Comparison of ENCODE assay signal across 11 cellular contexts in genomic region chr3:78754066-78754743, GRCh38.
DNase-seq lines count a peak whose midpoint lies in the region; ATAC-seq, FAIRE-seq and TF ChIP-seq lines count a peak whose summit lies in the region.
"Had no signal": no experiment of that assay in that cellular context is flagged by ENCODE, and none has a peak within 500 bp of the region (broad histone marks: within the 10 kb centered on the region; RNA-seq: fewer than 3 reads in every experiment).

No MANE protein-coding gene starts in this region.

- H3K9me3 ChIP-seq in A549: no peaks in the 10 kb centered on the region
- H3K9me3 ChIP-seq in HEK293 (ENCODE audit: control insufficient read depth, insufficient read depth, low read depth, low read length): no peaks in the 10 kb centered on the region
- no peaks in the 10 kb centered on the region for H3K9me3 ChIP-seq in CD8-positive, alpha-beta T cell (ENCODE audit: low read length)
- H3K9me3 ChIP-seq: testis had no signal

- peak overlapping the region; percentile 22; the same call in 1 of the 3 replicates for H3K4me2 ChIP-seq in A549
- H3K4me2 ChIP-seq: BLaER1 treated with 17β-estradiol and CSF1 and Interleukin-3, amounts not matched to agents 10 nM and 100 nM had no signal

- H3K36me3 ChIP-seq in HEK293 (ENCODE audit: control insufficient read depth in 2 of 2, insufficient read depth in 1 of 2, low read length in 2 of 2): no peaks in the 10 kb centered on the region
- no peaks in the 10 kb centered on the region for H3K36me3 ChIP-seq in CD8-positive, alpha-beta T cell (ENCODE audit: insufficient read depth, low read length)

- H3K27me3 ChIP-seq in CD8-positive, alpha-beta T cell (ENCODE audit: insufficient read depth, low read length): no peaks in the 10 kb centered on the region
- H3K27me3 ChIP-seq: BLaER1 treated with 17β-estradiol and CSF1 and Interleukin-3, amounts not matched to agents 10 nM and 100 nM; testis had no signal

- CTCF ChIA-PET in A549 (lab: Yijun Ruan, JAX): interaction anchor here (1.3 kb wide), 1 partner anchor 13 kb away, joined by 3 read pairs; no protein-coding TSS in a partner anchor
- CTCF ChIA-PET in HEK293 (lab: Yijun Ruan, JAX): no interaction called here
- CTCF ChIA-PET in CD8-positive, alpha-beta T cell (lab: Charles Lee): no interaction called here

- no peaks in the 10 kb centered on the region for H3K4me1 Mint-ChIP-seq in CD8-positive, alpha-beta T cell (ENCODE audit: low read depth)

- 51% methylated on average over 3 of the region's 3 CpGs for WGBS in A549 (ENCODE audit: missing lambda C conversion rate)

- H3K27me3 Mint-ChIP-seq in CD8-positive, alpha-beta T cell (ENCODE audit: low read depth): no peaks in the 10 kb centered on the region

- H3K4me3 ChIP-seq in A549 (no peak overlapping the region), HEK293 (ENCODE audit: low read depth, low read length) (no peak overlapping the region)
- H3K4me3 ChIP-seq in CD8-positive, alpha-beta T cell (ENCODE audit: low read depth, low read length): no peak overlapping the region
- H3K4me3 ChIP-seq: BLaER1 treated with 17β-estradiol and CSF1 and Interleukin-3, amounts not matched to agents 10 nM and 100 nM; testis had no signal

- POLR2A ChIA-PET in A549 (lab: Yijun Ruan, JAX) (no interaction called here), HEK293 (lab: Yijun Ruan, JAX) (no interaction called here)
- POLR2A ChIA-PET in CD8-positive, alpha-beta T cell (lab: Charles Lee): no interaction called here

- DNase-seq in A549 (ENCODE audit: low read depth in 1 of 2, low spot score in 1 of 2): no peak
- DNase-seq in caudate nucleus (lab: John Stamatoyannopoulos, UW): peak in 7 of 61 donors; percentile 6 to 59 (median 26)
- DNase-seq in islet precursor cell: peak; percentile 52
- DNase-seq in DMS79 (lab: John Stamatoyannopoulos, UW): no peak
- no peak for DNase-seq in CD8-positive, alpha-beta T cell
- DNase-seq: testis had no signal

- H3K27ac ChIP-seq in A549 (no peak overlapping the region), HEK293 (ENCODE audit: extremely low read depth, low read depth, low read length) (no peak overlapping the region), caudate nucleus (ENCODE audit: low read depth, low read length) (peak overlapping the region; percentile 69)
- H3K27ac ChIP-seq in CD8-positive, alpha-beta T cell (ENCODE audit: low read depth, low read length): no peak overlapping the region
- H3K27ac ChIP-seq: BLaER1 treated with 17β-estradiol and CSF1 and Interleukin-3, amounts not matched to agents 10 nM and 100 nM; parathyroid adenoma; testis had no signal

- peaks cover 5% of the 10 kb centered on the region; the same call in 2 of the 3 replicates for H3K4me1 ChIP-seq in A549
- no peaks in the 10 kb centered on the region; the same call in 1 of the 2 replicates for H3K4me1 ChIP-seq in HEK293 (ENCODE audit: control insufficient read depth, insufficient read depth, low read length)
- H3K4me1 ChIP-seq in CD8-positive, alpha-beta T cell (ENCODE audit: insufficient read depth, low read length): no peaks in the 10 kb centered on the region
- H3K4me1 ChIP-seq: BLaER1 treated with 17β-estradiol and CSF1 and Interleukin-3, amounts not matched to agents 10 nM and 100 nM; parathyroid adenoma had no signal

- TF ChIP-seq CTCF in A549 (IDR thresholded peaks at IDR 0.05): no peak
- no peak for TF ChIP-seq CTCF in HEK293 (tag by site-specific recombination; IDR thresholded peaks at IDR 0.05)
- no peak for TF ChIP-seq CTCF in CD8-positive, alpha-beta T cell (IDR thresholded peaks at IDR 0.05)

- no peak overlapping the region for H3K27ac Mint-ChIP-seq in CD8-positive, alpha-beta T cell

- H3K4me3 Mint-ChIP-seq in CD8-positive, alpha-beta T cell: no peak overlapping the region

- TF ChIP-seq EP300 in A549 (IDR thresholded peaks at IDR 0.05): no peak

- no peaks in the 10 kb centered on the region for H3K36me3 Mint-ChIP-seq in CD8-positive, alpha-beta T cell

- no peak for TF ChIP-seq RAD21 in A549 (conservative IDR thresholded peaks at IDR 0.05 in 1 of 2, IDR thresholded peaks at IDR 0.05 in 1 of 2)

- no peak for ATAC-seq in A549
- ATAC-seq in HG03025 (IDR thresholded peaks at IDR 0.05; ENCODE audit: low FRiP score, unreplicated experiment): no peak
- ATAC-seq in HG03571 (IDR thresholded peaks at IDR 0.05; ENCODE audit: unreplicated experiment): no peak
- ATAC-seq in CD8-positive, alpha-beta T cell: no peak

- no peak for FAIRE-seq in A549 (lab: Jason Lieb, UNC)

- intact Hi-C loops in CD8-positive, alpha-beta T cell (cut with DNase I, micrococcal nuclease): no loop called here

- peaks cover 5% of the 10 kb centered on the region for H3K9me3 Mint-ChIP-seq in CD8-positive, alpha-beta T cell

- TF ChIP-seq POLR2A in A549 (IDR thresholded peaks at IDR 0.05; ENCODE audit: low read length): no peak

TF ChIP-seq in A549, 52 proteins besides CTCF, POLR2A, EP300 and RAD21:
- no peak for TF ChIP-seq USF2 (IDR thresholded peaks at IDR 0.05)
- TF ChIP-seq KDM1A (IDR thresholded peaks at IDR 0.05; ENCODE audit: low read depth): no peak
- no peak for TF ChIP-seq JUNB (IDR thresholded peaks at IDR 0.05)
- no peak for TF ChIP-seq MAFK (IDR thresholded peaks at IDR 0.05; ENCODE audit: partially characterized antibody)
- no peak for TF ChIP-seq TP53 (CRISPR knock-in tag; IDR thresholded peaks at IDR 0.05)
- no peak for TF ChIP-seq HDAC2 (IDR thresholded peaks at IDR 0.05)
- no peak for TF ChIP-seq MYC (IDR thresholded peaks at IDR 0.05; ENCODE audit: borderline replicate concordance, low read length)

TF ChIP-seq in HEK293, 187 proteins besides CTCF, POLR2A, EP300 and RAD21:
- TF ChIP-seq ZNF280D (tag by site-specific recombination; IDR thresholded peaks at IDR 0.05): no peak
- TF ChIP-seq PRDM6 (tag by site-specific recombination; IDR thresholded peaks at IDR 0.05): peak; percentile 30; the same call in 1 of the 2 replicates
